21 cellular contexts compared by ENCODE assay signal in genomic region chr11:57417056-57417455, GRCh38. TPM values are rescaled to one million over a fixed set of nuclear protein-coding genes. Genes with fewer than 3 reads are reported as not detected.
DNase-seq lines count a peak whose midpoint lies in the region; ATAC-seq and TF ChIP-seq lines count a peak whose summit lies in the region.
"Had no signal": no experiment of that assay in that cellular context is flagged by ENCODE, and none has a peak within 500 bp of the region (broad histone marks: within the 10 kb centered on the region; RNA-seq: fewer than 3 reads in every experiment).

No MANE protein-coding gene starts in this region.

- CTCF ChIA-PET in CD8-positive, alpha-beta T cell (lab: Charles Lee), result interaction anchor here (0.9 kb wide), 1 partner anchor 21 kb away, joined by 3 read pairs; no protein-coding TSS in a partner anchor

- no peak for ATAC-seq in heart right ventricle
- no peak for ATAC-seq in HG03135 (IDR thresholded peaks at IDR 0.05; ENCODE audit: unreplicated experiment)
- no peak for ATAC-seq in CD8-positive, alpha-beta T cell
- ATAC-seq: K562; stimulated activated naive B cell treated with anti-CD40 and anti-IgM and Interleukin-4, amounts not matched to agents 10 μg/mL and 1 μg/mL and 100 μg/mL, for 72 hours had no signal

- H3K36me3 ChIP-seq in heart right ventricle, result peaks cover 0 to 100% (median 52%) of the 10 kb centered on the region in 9 donors
- peaks cover 10 to 80% (median 65%) of the 10 kb centered on the region in 5 donors for H3K36me3 ChIP-seq in subcutaneous abdominal adipose tissue (ENCODE audit: control insufficient read depth in 5 of 5, insufficient read depth in 5 of 5, low read length in 5 of 5)
- peaks cover 19% of the 10 kb centered on the region for H3K36me3 ChIP-seq in CD8-positive, alpha-beta T cell (ENCODE audit: insufficient read depth, low read length)

- WGBS in heart right ventricle, 2 donors, result 76 to 77% methylated on average over 4 of the region's 4 CpGs

- H3K9me3 ChIP-seq in heart right ventricle (no peaks in the 10 kb centered on the region), subcutaneous abdominal adipose tissue (ENCODE audit: control insufficient read depth in 5 of 5, low read length in 5 of 5) (no peaks in the 10 kb centered on the region)
- H3K9me3 ChIP-seq in CD8-positive, alpha-beta T cell (ENCODE audit: low read length), result no peaks in the 10 kb centered on the region

- TF ChIP-seq CTCF in heart right ventricle (IDR thresholded peaks at IDR 0.05), result no peak
- TF ChIP-seq CTCF in astrocyte of the cerebellum (IDR thresholded peaks at IDR 0.05; ENCODE audit: low read depth, low read length, missing control alignments), result no peak
- no peak for TF ChIP-seq CTCF in foreskin fibroblast (IDR thresholded peaks at IDR 0.05; ENCODE audit: low read depth, low read length)
- TF ChIP-seq CTCF in dorsolateral prefrontal cortex (IDR thresholded peaks at IDR 0.05 in 54 of 56, conservative IDR thresholded peaks at IDR 0.05 in 2 of 56; ENCODE audit: low read depth in 1 of 56, partially characterized antibody in 56 of 56), result no peak
- no peak for TF ChIP-seq CTCF in CD8-positive, alpha-beta T cell (IDR thresholded peaks at IDR 0.05)

- H3K36me3 Mint-ChIP-seq in CD8-positive, alpha-beta T cell, result peaks cover 79% of the 10 kb centered on the region

- POLR2A ChIA-PET in CD8-positive, alpha-beta T cell (lab: Charles Lee), result no interaction called here

- intact Hi-C loops in cardiac septum (cut with DNase I) (no loop called here), heart right ventricle (cut with DNase I) (no loop called here), dorsolateral prefrontal cortex (cut with DNase I) (no loop called here)
- intact Hi-C loops in CD8-positive, alpha-beta T cell (cut with DNase I, micrococcal nuclease), result no loop called here

- H3K27me3 ChIP-seq in heart right ventricle (no peaks in the 10 kb centered on the region), subcutaneous abdominal adipose tissue (ENCODE audit: control insufficient read depth in 5 of 5, insufficient read depth in 4 of 5, low read length in 5 of 5) (no peaks in the 10 kb centered on the region), dorsolateral prefrontal cortex (no peaks in the 10 kb centered on the region)
- H3K27me3 ChIP-seq in CD8-positive, alpha-beta T cell (ENCODE audit: insufficient read depth, low read length), result no peaks in the 10 kb centered on the region

- no peaks in the 10 kb centered on the region for H3K27me3 Mint-ChIP-seq in CD8-positive, alpha-beta T cell (ENCODE audit: low read depth)
- H3K27me3 Mint-ChIP-seq: activated naive CD4-positive, alpha-beta T cell treated with anti-CD3 and anti-CD28 coated beads, Interleukin-2, amount 10 ng/mL, durations not matched to agents 7 days and 5 days; stimulated activated naive B cell treated with anti-CD40 and anti-IgM and Interleukin-4, amounts not matched to agents 10 μg/mL and 1 μg/mL and 100 μg/mL, for 72 hours had no signal

- H3K27ac ChIP-seq in heart right ventricle, result no peak overlapping the region
- peak overlapping the region; percentile 34 for H3K27ac ChIP-seq in subcutaneous abdominal adipose tissue (ENCODE audit: low read depth, low read length)
- H3K27ac ChIP-seq in dorsolateral prefrontal cortex, result no peak overlapping the region
- H3K27ac ChIP-seq in CD8-positive, alpha-beta T cell (ENCODE audit: low read depth, low read length), result no peak overlapping the region

- H3K4me1 ChIP-seq in heart right ventricle (peaks cover 0 to 33% (median 23%) of the 10 kb centered on the region in 9 donors), subcutaneous abdominal adipose tissue (ENCODE audit: control insufficient read depth in 5 of 5, insufficient read depth in 5 of 5, low read length in 5 of 5) (peaks cover 4 to 36% (median 20%) of the 10 kb centered on the region in 5 donors)
- no peaks in the 10 kb centered on the region for H3K4me1 ChIP-seq in CD8-positive, alpha-beta T cell (ENCODE audit: insufficient read depth, low read length)

- H3K9me3 Mint-ChIP-seq in CD8-positive, alpha-beta T cell, result no peaks in the 10 kb centered on the region
- H3K9me3 Mint-ChIP-seq: activated naive CD4-positive, alpha-beta T cell treated with anti-CD3 and anti-CD28 coated beads, Interleukin-2, amount 10 ng/mL, durations not matched to agents 7 days and 5 days; stimulated activated naive B cell treated with anti-CD40 and anti-IgM and Interleukin-4, amounts not matched to agents 10 μg/mL and 1 μg/mL and 100 μg/mL, for 72 hours had no signal

- H3K4me1 Mint-ChIP-seq in CD8-positive, alpha-beta T cell (ENCODE audit: low read depth), result no peaks in the 10 kb centered on the region

- DNase-seq in cardiac septum (ENCODE audit: low spot score) (peak; percentile 26), heart right ventricle (no peak), astrocyte of the cerebellum (ENCODE audit: low read depth) (peak; percentile 24), foreskin fibroblast (peak; percentile 53 to 77), dorsolateral prefrontal cortex (no peak)
- no peak for DNase-seq in CD8-positive, alpha-beta T cell
- DNase-seq: activated naive CD4-positive, alpha-beta T cell treated with anti-CD3 and anti-CD28 coated beads, Interleukin-2, amount 10 ng/mL, durations not matched to agents 7 days and 5 days; DND-41; HCEC 1CT; kidney glomerular epithelial cell; NCI-H1930; RPMI8226; stimulated activated naive B cell treated with anti-CD40 and anti-IgM and Interleukin-4, amounts not matched to agents 10 μg/mL and 1 μg/mL and 100 μg/mL, for 72 hours had no signal

- no peak overlapping the region for H3K27ac Mint-ChIP-seq in CD8-positive, alpha-beta T cell
- H3K27ac Mint-ChIP-seq: activated naive CD4-positive, alpha-beta T cell treated with anti-CD3 and anti-CD28 coated beads, Interleukin-2, amount 10 ng/mL, durations not matched to agents 7 days and 5 days; stimulated activated naive B cell treated with anti-CD40 and anti-IgM and Interleukin-4, amounts not matched to agents 10 μg/mL and 1 μg/mL and 100 μg/mL, for 72 hours had no signal

- no peak overlapping the region for H3K4me3 ChIP-seq in heart right ventricle
- H3K4me3 ChIP-seq in astrocyte of the cerebellum (ENCODE audit: low read depth, low read length), result no peak overlapping the region
- H3K4me3 ChIP-seq in foreskin fibroblast (ENCODE audit: low read depth in 1 of 2, low read length in 2 of 2), result no peak overlapping the region
- no peak overlapping the region for H3K4me3 ChIP-seq in subcutaneous abdominal adipose tissue (ENCODE audit: low read depth in 1 of 5, low read length in 5 of 5)
- no peak overlapping the region for H3K4me3 ChIP-seq in dorsolateral prefrontal cortex
- no peak overlapping the region for H3K4me3 ChIP-seq in CD8-positive, alpha-beta T cell (ENCODE audit: low read depth, low read length)
- H3K4me3 ChIP-seq: K562 had no signal

- H3K9ac ChIP-seq in subcutaneous abdominal adipose tissue (ENCODE audit: low read length in 5 of 5), result no peak overlapping the region

- in situ Hi-C loops in astrocyte of the cerebellum (cut with HindIII; ENCODE audit: low sequenced_read_pairs), result no loop called here

- H3K4me3 Mint-ChIP-seq in CD8-positive, alpha-beta T cell, result no peak overlapping the region
- H3K4me3 Mint-ChIP-seq: activated naive CD4-positive, alpha-beta T cell treated with anti-CD3 and anti-CD28 coated beads, Interleukin-2, amount 10 ng/mL, durations not matched to agents 7 days and 5 days; stimulated activated naive B cell treated with anti-CD40 and anti-IgM and Interleukin-4, amounts not matched to agents 10 μg/mL and 1 μg/mL and 100 μg/mL, for 72 hours had no signal

RNA-seq across cellular contexts. Expression of gene SLC43A3, which starts 9.9 kb away (rescaled TPM):
- total RNA-seq in cardiac septum, result 26.7 TPM
- 10 to 100 TPM; 12.1 to 36.2 (median 19.8) TPM for total RNA-seq in heart right ventricle
- polyA plus RNA-seq in heart right ventricle, result 10 to 100 TPM; 16.6 to 24.7 TPM
- total RNA-seq in dorsolateral prefrontal cortex, result 10 to 100 TPM in 13 of 120 experiments, 1 to 10 TPM in 107; 2.5 to 22.1 (median 6.5) TPM
- total RNA-seq in CD8-positive, alpha-beta T cell, result 10 to 100 TPM in 1 of 2 experiments, 1 to 10 TPM in 1; 9.3 to 11.3 TPM
- total RNA-seq: NCI-H460 had no signal

RNA-seq across cellular contexts. Expression of gene PRG2, which starts 26.6 kb away (rescaled TPM):
- total RNA-seq in cardiac septum (not detected), heart right ventricle (under 1 TPM in 1 of 10 donors, not detected in 9; 0.49 TPM), dorsolateral prefrontal cortex (under 1 TPM in 2 of 120 experiments, not detected in 118; 0.28 to 0.47 TPM)
- not detected for polyA plus RNA-seq in heart right ventricle
- total RNA-seq in CD8-positive, alpha-beta T cell, result under 1 TPM; 0.78 to 0.90 TPM
- total RNA-seq: A673, fibroblast of villous mesenchyme, NCI-H460 had no signal

RNA-seq across cellular contexts. Expression of gene PRG3, which starts 36.1 kb away (rescaled TPM):
- total RNA-seq in cardiac septum (not detected), heart right ventricle (not detected), dorsolateral prefrontal cortex (not detected)
- polyA plus RNA-seq in heart right ventricle, result not detected
- total RNA-seq in CD8-positive, alpha-beta T cell, result not detected
- total RNA-seq: A673, fibroblast of villous mesenchyme, mononuclear cell, NCI-H460, ureter had no signal

RNA-seq across cellular contexts. Expression of gene RTN4RL2, which starts 43.3 kb away (rescaled TPM):
- 0.73 TPM for total RNA-seq in cardiac septum
- total RNA-seq in heart right ventricle, result 1 to 10 TPM in 3 of 10 donors, under 1 TPM in 7; 0.33 to 1.5 (median 0.87) TPM
- polyA plus RNA-seq in heart right ventricle, result 1 to 10 TPM in 1 of 2 donors, under 1 TPM in 1; 0.88 to 1.3 TPM
- 10 to 100 TPM in 119 of 120 experiments, 1 to 10 TPM in 1; 8.1 to 75.2 (median 32.4) TPM for total RNA-seq in dorsolateral prefrontal cortex
- total RNA-seq in CD8-positive, alpha-beta T cell, result under 1 TPM; 0.16 to 0.31 TPM
- total RNA-seq: fibroblast of villous mesenchyme had no signal

Comparison
In these comparisons a context has a peak if more than half of its experiments do, and no peak if none do; other contexts are left out.
1. DNase-seq: peak in cardiac septum (single experiment), astrocyte of the cerebellum (single experiment) and foreskin fibroblast (2 of 2); none in heart right ventricle (0 of 2), dorsolateral prefrontal cortex (0 of 10) and CD8-positive, alpha-beta T cell (0 of 7).